Comparison of ENCODE assay signal across 1 cellular context in genomic region chr1:181112071-181112929, GRCh38.
TF ChIP-seq lines count a peak whose summit lies in the region.

No MANE protein-coding gene starts in this region.

TF ChIP-seq in HepG2, 621 proteins besides CTCF, POLR2A, EP300 and RAD21 (continued from another document and continues in another):
- no peak for TF ChIP-seq DDIT3 (CRISPR knock-in tag; IDR thresholded peaks at IDR 0.05)
- TF ChIP-seq GMEB1 (CRISPR knock-in tag; IDR thresholded peaks at IDR 0.05; ENCODE audit: borderline replicate concordance): peak; percentile 46; the same call in 1 of the 2 replicates
- peak; percentile 97 for TF ChIP-seq ZNF691 (CRISPR knock-in tag; IDR thresholded peaks at IDR 0.05; ENCODE audit: borderline replicate concordance, low read depth)
- TF ChIP-seq CHCHD3 (CRISPR knock-in tag; IDR thresholded peaks at IDR 0.05): no peak
- no peak for TF ChIP-seq ZNF225 (CRISPR knock-in tag; IDR thresholded peaks at IDR 0.05)
- no peak for TF ChIP-seq LRRFIP1 (CRISPR knock-in tag; conservative IDR thresholded peaks at IDR 0.05)
- TF ChIP-seq HNRNPL (IDR thresholded peaks at IDR 0.05; ENCODE audit: low read depth, low read length): no peak
- TF ChIP-seq CHD2 (IDR thresholded peaks at IDR 0.05; ENCODE audit: low read depth, low read length): no peak; the same call in 1 of the 2 replicates
- no peak for TF ChIP-seq HOXA7 (CRISPR knock-in tag; IDR thresholded peaks at IDR 0.05)
- no peak for TF ChIP-seq JDP2 (CRISPR knock-in tag; IDR thresholded peaks at IDR 0.05; ENCODE audit: borderline replicate concordance)
- TF ChIP-seq EZH2 (conservative IDR thresholded peaks at IDR 0.05; ENCODE audit: low read depth, low read length): no peak
- TF ChIP-seq IRX3 (CRISPR knock-in tag; IDR thresholded peaks at IDR 0.05; ENCODE audit: borderline replicate concordance, low read depth): no peak
- TF ChIP-seq ZNF232 (CRISPR knock-in tag; IDR thresholded peaks at IDR 0.05; ENCODE audit: borderline replicate concordance): peak; percentile 90
- TF ChIP-seq ZBTB3 (CRISPR knock-in tag; IDR thresholded peaks at IDR 0.05; ENCODE audit: borderline replicate concordance, low read depth): peak; percentile 52; the same call in 1 of the 2 replicates
- peak; percentile 76; the same call in 1 of the 2 replicates for TF ChIP-seq ZNF761 (CRISPR knock-in tag; conservative IDR thresholded peaks at IDR 0.05)
- TF ChIP-seq RXRA (CRISPR knock-in tag; IDR thresholded peaks at IDR 0.05): peak; percentile 90
- 0 out of 2 replicates have a peak, but pooled peaks have one; percentile 77 for TF ChIP-seq ZNF704 (CRISPR knock-in tag; IDR thresholded peaks at IDR 0.05; ENCODE audit: borderline replicate concordance)
- peak; percentile 61; the same call in 1 of the 2 replicates for TF ChIP-seq ZNF503 (CRISPR knock-in tag; IDR thresholded peaks at IDR 0.05)
- TF ChIP-seq AGO2 (optimal IDR thresholded peaks at IDR 0.05; ENCODE audit: low read depth, low read length): no peak
- TF ChIP-seq XBP1 (CRISPR knock-in tag; IDR thresholded peaks at IDR 0.05): no peak
- TF ChIP-seq ZNF891 (CRISPR knock-in tag; IDR thresholded peaks at IDR 0.05): no peak; the same call in 1 of the 2 replicates
- TF ChIP-seq HIVEP1 (CRISPR knock-in tag; IDR thresholded peaks at IDR 0.05): peak; percentile 92
- peak; percentile 96 for TF ChIP-seq ZBTB25 (CRISPR knock-in tag; IDR thresholded peaks at IDR 0.05)
- TF ChIP-seq MEIS1 (CRISPR knock-in tag; IDR thresholded peaks at IDR 0.05; ENCODE audit: borderline replicate concordance): peak; percentile 90
- no peak; the same call in 1 of the 2 replicates for TF ChIP-seq BORCS8-MEF2B (CRISPR knock-in tag; IDR thresholded peaks at IDR 0.05)
- no peak; the same call in 1 of the 2 replicates for TF ChIP-seq TEF (CRISPR knock-in tag; IDR thresholded peaks at IDR 0.05)
- peak; percentile 97 for TF ChIP-seq ZNF331 (CRISPR knock-in tag; IDR thresholded peaks at IDR 0.05)
- peak; percentile 77 for TF ChIP-seq ZNF574 (CRISPR knock-in tag; IDR thresholded peaks at IDR 0.05)
- TF ChIP-seq HDAC6 (IDR thresholded peaks at IDR 0.05; ENCODE audit: low read depth, low read length): no peak
- peak; percentile 62 for TF ChIP-seq MXD1 (CRISPR knock-in tag; IDR thresholded peaks at IDR 0.05)
- no peak for TF ChIP-seq USF2 (IDR thresholded peaks at IDR 0.05; ENCODE audit: low read depth, low read length)
- no peak for TF ChIP-seq USF2 (CRISPR knock-in tag; IDR thresholded peaks at IDR 0.05; ENCODE audit: borderline replicate concordance)
- peak; percentile 49; the same call in 1 of the 2 replicates for TF ChIP-seq ZNF616 (CRISPR knock-in tag; IDR thresholded peaks at IDR 0.05; ENCODE audit: low read depth)
- TF ChIP-seq ELF4 (CRISPR knock-in tag; IDR thresholded peaks at IDR 0.05; ENCODE audit: borderline replicate concordance): peak; percentile 76; the same call in 1 of the 2 replicates
- TF ChIP-seq ZBTB34 (CRISPR knock-in tag; IDR thresholded peaks at IDR 0.05): peak; percentile 95
- TF ChIP-seq STAG1 (CRISPR knock-in tag; IDR thresholded peaks at IDR 0.05): no peak
- no peak for TF ChIP-seq ARHGAP35 (CRISPR knock-in tag; IDR thresholded peaks at IDR 0.05; ENCODE audit: borderline replicate concordance)
- peak; percentile 77; the same call in 1 of the 2 replicates for TF ChIP-seq SMARCC2 (IDR thresholded peaks at IDR 0.05)
- TF ChIP-seq ZFP90 (CRISPR knock-in tag; IDR thresholded peaks at IDR 0.05; ENCODE audit: borderline replicate concordance): peak; percentile 66; the same call in 1 of the 2 replicates
- TF ChIP-seq ZNF256 (CRISPR knock-in tag; conservative IDR thresholded peaks at IDR 0.05): no peak
- peak; percentile 95 for TF ChIP-seq SP5 (CRISPR knock-in tag; IDR thresholded peaks at IDR 0.05; ENCODE audit: borderline replicate concordance, low read depth)
- peak; percentile 93 for TF ChIP-seq TFDP1 (CRISPR knock-in tag; IDR thresholded peaks at IDR 0.05; ENCODE audit: borderline replicate concordance)
- TF ChIP-seq ZNF557 (CRISPR knock-in tag; IDR thresholded peaks at IDR 0.05): 0 out of 2 replicates have a peak, but pooled peaks have one; percentile 64
- peak; percentile 96 for TF ChIP-seq HDAC1 (CRISPR knock-in tag; IDR thresholded peaks at IDR 0.05)
